15 cellular contexts compared by ENCODE assay signal in the genomic region with DNA sequence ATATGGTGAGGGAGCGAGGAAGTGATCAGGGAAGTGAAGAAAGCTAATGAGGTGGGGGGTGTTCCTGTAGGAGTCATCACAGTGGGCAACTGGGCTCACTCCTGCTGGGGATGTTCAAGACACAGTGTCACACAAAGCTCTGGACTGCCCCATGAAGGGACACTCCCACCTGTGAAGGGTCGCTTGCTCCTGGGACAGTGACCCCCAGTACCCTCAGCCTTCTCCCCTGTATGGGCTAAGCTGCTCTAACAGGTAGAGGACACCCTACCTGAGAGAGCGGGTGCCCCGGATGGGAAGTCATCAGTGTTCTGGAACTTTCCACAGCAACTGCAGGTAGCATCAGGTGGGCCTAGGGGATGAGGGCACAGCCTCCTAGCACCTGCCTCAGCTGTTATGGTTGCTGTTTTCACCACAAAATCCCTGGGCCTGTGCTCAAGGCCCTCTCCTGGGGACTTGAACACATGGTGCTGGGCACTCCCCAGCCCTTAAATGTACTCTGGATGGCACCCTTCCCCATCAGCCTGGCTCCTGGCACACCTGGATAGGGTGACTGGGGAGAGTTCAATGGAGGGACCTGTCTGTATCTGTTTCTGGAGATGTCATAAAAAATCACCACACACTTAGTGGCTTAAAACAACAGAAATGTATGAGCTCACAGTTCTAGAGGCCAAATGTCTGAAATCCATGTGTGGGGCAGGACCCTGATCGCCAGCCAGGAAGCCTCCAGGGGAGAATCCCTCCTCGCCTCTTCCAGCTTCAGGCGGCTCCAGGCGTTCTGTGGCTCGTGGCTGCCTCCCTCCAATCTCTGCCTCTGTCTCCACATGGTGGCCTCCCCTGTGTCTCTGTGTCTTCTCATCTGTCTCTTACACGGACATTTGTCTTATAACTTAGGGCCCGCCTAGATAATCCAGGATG.
DNase-seq lines count a peak whose midpoint lies in the region; ATAC-seq, FAIRE-seq and TF ChIP-seq lines count a peak whose summit lies in the region.
"Had no signal": no experiment of that assay in that cellular context is flagged by ENCODE, and none has a peak within 500 bp of the region (broad histone marks: within the 10 kb centered on the region; RNA-seq: fewer than 3 reads in every experiment).

No MANE protein-coding gene starts in this region.

- H3K9me3 Mint-ChIP-seq in activated naive CD4-positive, alpha-beta T cell treated with anti-CD3 and anti-CD28 coated beads, Interleukin-2, amount 50 U/mL, for 72 hours, result no peaks in the 10 kb centered on the region
- H3K9me3 Mint-ChIP-seq: CD4-positive, alpha-beta T cell had no signal

- no peak overlapping the region for H3K27ac Mint-ChIP-seq in activated naive CD4-positive, alpha-beta T cell treated with anti-CD3 and anti-CD28 coated beads, Interleukin-2, amount 50 U/mL, for 72 hours
- H3K27ac Mint-ChIP-seq: CD4-positive, alpha-beta T cell; progenitor cell of endocrine pancreas had no signal

- no TSS peak for BruUV-seq in HepG2 (replicated peaks; lab: Mats Ljungman, UMichigan)

- no peaks in the 10 kb centered on the region for H3K27me3 ChIP-seq in MG63
- H3K27me3 ChIP-seq in HepG2 (ENCODE audit: control insufficient read depth in 1 of 2, insufficient read depth in 2 of 2, low read length in 2 of 2), result peaks cover 7 to 44% of the 10 kb centered on the region in 2 experiments; a peak in 3 of 5 replicates

- H3K9ac ChIP-seq in HepG2 (ENCODE audit: insufficient read depth, low read depth, low read length), result no peak overlapping the region
- H3K9ac ChIP-seq: SK-N-SH had no signal

- no peaks in the 10 kb centered on the region for H3K79me2 ChIP-seq in HepG2 (ENCODE audit: insufficient read depth, low read length)

- TF ChIP-seq RAD21 in HepG2 (CRISPR knock-in tag; IDR thresholded peaks at IDR 0.05), result no peak

- no peaks in the 10 kb centered on the region for H4K20me1 ChIP-seq in HepG2 (ENCODE audit: insufficient read depth, low read length)

- TF ChIP-seq EP300 in HepG2 (IDR thresholded peaks at IDR 0.05; ENCODE audit: low read depth in 2 of 2, low read length in 2 of 2), result no peak
- no peak for TF ChIP-seq EP300 in HepG2 (CRISPR knock-in tag; IDR thresholded peaks at IDR 0.05; ENCODE audit: borderline replicate concordance)

- POLR2A ChIA-PET in HepG2 (lab: Yijun Ruan, JAX), result no interaction called here

- H3K9me3 ChIP-seq in MG63 (no peaks in the 10 kb centered on the region), HepG2 (ENCODE audit: low read length) (no peaks in the 10 kb centered on the region)
- H3K9me3 ChIP-seq: SK-N-SH had no signal

- TF ChIP-seq POLR2A in HepG2 (IDR thresholded peaks at IDR 0.05; ENCODE audit: insufficient read depth in 1 of 2, low read depth in 2 of 2, low read length in 2 of 2), result no peak

- no peaks in the 10 kb centered on the region for H3K36me3 Mint-ChIP-seq in activated naive CD4-positive, alpha-beta T cell treated with anti-CD3 and anti-CD28 coated beads, Interleukin-2, amount 50 U/mL, for 72 hours

- peak overlapping the region in 1 of 2 donors; percentile 19 for H3K27ac ChIP-seq in coronary artery
- H3K27ac ChIP-seq in HepG2 (ENCODE audit: extremely low read length, insufficient read depth, low read length), result no peak overlapping the region

- no peak overlapping the region for H3K4me3 ChIP-seq in MG63
- H3K4me3 ChIP-seq in coronary artery, result no peak overlapping the region
- H3K4me3 ChIP-seq in HepG2 (replicated peaks in 1 of 3; ENCODE audit: insufficient read depth in 1 of 3, low read depth in 2 of 3, low read length in 3 of 3), result no peak overlapping the region

- TF ChIP-seq CTCF in coronary artery (IDR thresholded peaks at IDR 0.05) (no peak), HepG2 (CRISPR knock-in tag; IDR thresholded peaks at IDR 0.05) (no peak)

- CTCF ChIA-PET in HepG2 (lab: Yijun Ruan, JAX; ENCODE audit: low intra/inter-chr PET ratio, low total read pairs), result no interaction called here

- no peaks in the 10 kb centered on the region for H3K4me1 ChIP-seq in HepG2 (ENCODE audit: insufficient read depth, low read length)

- peak; percentile 73 for DNase-seq in MG63
- DNase-seq in coronary artery (ENCODE audit: low spot score), result peak; percentile 74
- peak; percentile 31 for DNase-seq in left lobe of liver (ENCODE audit: low spot score)
- DNase-seq in stromal cell of bone marrow (ENCODE audit: low read depth), result peak; percentile 36
- DNase-seq in activated naive CD4-positive, alpha-beta T cell treated with anti-CD3 and anti-CD28 coated beads, Interleukin-2, amount 50 U/mL, for 72 hours (ENCODE audit: low spot score in 2 of 2), result no peak
- DNase-seq in activated CD4-positive, CD25-positive, alpha-beta regulatory T cell treated with anti-CD3 and anti-CD28 coated beads, Interleukin-2, amount 50 U/mL, for 72 hours, result no peak
- DNase-seq in HepG2 (ENCODE audit: low spot score), result no peak
- DNase-seq: CD4-positive, alpha-beta T cell; DND-41; NCI-H2171; SK-N-SH; stimulated activated CD4-positive, alpha-beta T cell treated with anti-CD3 and anti-CD28 coated beads, Interleukin-1b, Interleukin-23, amount 100 ng/mL, for 48 hours had no signal

- WGBS in HepG2 (ENCODE audit: low lambda C conversion rate), result 4% methylated on average over 8 of the region's 11 CpGs

- no peak overlapping the region for H2AFZ ChIP-seq in HepG2 (ENCODE audit: low read length)

- in situ Hi-C loops in HepG2 (cut with HindIII; ENCODE audit: extremely low pct_ligation_motif_present, low pct_unique_long_range_greater_than_20kb), result loop anchor here (10.0 kb wide), 1 partner anchor 558 kb away; no protein-coding TSS in a partner anchor

- intact Hi-C loops in HepG2 (cut with micrococcal nuclease; ENCODE audit: unreplicated experiment), result no loop called here

- H3K4me2 ChIP-seq in HepG2 (ENCODE audit: low read depth, low read length), result no peak overlapping the region
- H3K4me2 ChIP-seq: SK-N-SH had no signal

- H3K36me3 ChIP-seq in MG63, result no peaks in the 10 kb centered on the region
- no peaks in the 10 kb centered on the region for H3K36me3 ChIP-seq in HepG2 (replicated peaks in 1 of 2; ENCODE audit: control insufficient read depth in 1 of 2, insufficient read depth in 2 of 2, low read length in 2 of 2)

- no peak for FAIRE-seq in HepG2 (lab: Jason Lieb, UNC)
- FAIRE-seq: colon had no signal

- no peak for ATAC-seq in left lobe of liver
- ATAC-seq in activated naive CD4-positive, alpha-beta T cell treated with anti-CD3 and anti-CD28 coated beads, Interleukin-2, amount 50 U/mL, for 72 hours, result no peak
- no peak for ATAC-seq in GM19324 (IDR thresholded peaks at IDR 0.05; ENCODE audit: low FRiP score, unreplicated experiment)
- no peak for ATAC-seq in HepG2

TF ChIP-seq in HepG2, 621 proteins besides CTCF, POLR2A, EP300 and RAD21:
- TF ChIP-seq ZNF569 (CRISPR knock-in tag; IDR thresholded peaks at IDR 0.05; ENCODE audit: borderline replicate concordance) (no peak), MXD4 (CRISPR knock-in tag; IDR thresholded peaks at IDR 0.05) (no peak), ZSCAN29 (CRISPR knock-in tag; conservative IDR thresholded peaks at IDR 0.05) (no peak)
TF ChIP-seq in HepG2: peak in this region for 0.

Comparison
In these comparisons a context has a peak if more than half of its experiments do, and no peak if none do; other contexts are left out.
1. DNase-seq: peak in MG63 (single experiment), coronary artery (single experiment), left lobe of liver (single experiment) and stromal cell of bone marrow (single experiment); none in activated naive CD4-positive, alpha-beta T cell treated with anti-CD3 and anti-CD28 coated beads, Interleukin-2, amount 50 U/mL, for 72 hours (0 of 2), activated CD4-positive, CD25-positive, alpha-beta regulatory T cell treated with anti-CD3 and anti-CD28 coated beads, Interleukin-2, amount 50 U/mL, for 72 hours (single experiment) and HepG2 (single experiment).